8 cellular contexts compared by ENCODE assay signal in the genomic region with DNA sequence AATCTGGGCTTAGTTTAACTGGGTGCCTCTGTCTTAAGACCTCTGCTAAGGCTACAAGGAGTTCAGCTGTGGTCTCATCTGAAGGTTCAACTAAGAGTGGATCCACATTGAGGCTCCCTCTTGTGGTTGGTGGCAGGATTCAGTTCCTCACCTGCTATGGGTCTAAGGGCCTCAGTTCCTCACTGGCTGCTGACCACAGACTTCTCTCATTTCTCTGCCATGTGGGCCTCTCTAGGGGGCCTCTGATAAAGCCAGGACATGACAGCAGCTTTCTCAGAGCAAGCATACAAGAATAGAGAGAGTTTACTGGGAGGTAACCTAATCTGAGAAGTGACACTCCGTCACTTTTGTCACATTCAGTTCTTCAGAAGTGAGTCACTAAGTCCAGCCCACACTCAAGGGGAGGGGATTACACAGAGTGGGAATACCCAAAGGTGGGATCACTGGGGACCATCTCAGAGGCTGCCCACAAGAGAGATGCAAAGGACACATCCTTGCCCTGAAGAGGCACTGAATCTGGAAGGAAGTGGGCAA. TPM values are rescaled to one million over a fixed set of nuclear protein-coding genes. Genes with fewer than 3 reads are reported as not detected.
DNase-seq lines count a peak whose midpoint lies in the region; ATAC-seq and TF ChIP-seq lines count a peak whose summit lies in the region.

No MANE protein-coding gene starts in this region.

- H3K4me3 ChIP-seq in GM12865 (ENCODE audit: low read depth, low read length) (no peak overlapping the region), Panc1 (ENCODE audit: low read depth in 2 of 2, low read length in 2 of 2) (no peak overlapping the region)

- H3K4me1 ChIP-seq in Panc1 (ENCODE audit: control insufficient read depth, insufficient read depth, low read length) = no peaks in the 10 kb centered on the region

- H3K27me3 ChIP-seq in Panc1 (ENCODE audit: control insufficient read depth, insufficient read depth, low read length) = no peaks in the 10 kb centered on the region

- ATAC-seq in HG02938 (IDR thresholded peaks at IDR 0.05; ENCODE audit: unreplicated experiment) = peak; percentile 75
- ATAC-seq in Panc1 = peak; percentile 80
- ATAC-seq in effector memory CD8-positive, alpha-beta T cell (replicated peaks) = peak; percentile 39

- POLR2A ChIA-PET in Panc1 (lab: Charles Lee) = no interaction called here

- no peak overlapping the region for H3K27ac Mint-ChIP-seq in effector memory CD8-positive, alpha-beta T cell

- TF ChIP-seq CTCF in GM12865 (IDR thresholded peaks at IDR 0.05; ENCODE audit: insufficient read depth, low read depth, low read length, missing control alignments) = peak; percentile 45
- TF ChIP-seq CTCF in Panc1 (IDR thresholded peaks at IDR 0.05) = peak; percentile 79

- no peaks in the 10 kb centered on the region for H3K4me1 Mint-ChIP-seq in effector memory CD8-positive, alpha-beta T cell (ENCODE audit: low read depth in 2 of 2)

- H3K36me3 Mint-ChIP-seq in effector memory CD8-positive, alpha-beta T cell (ENCODE audit: insufficient read depth) = no peaks in the 10 kb centered on the region

- H3K27me3 Mint-ChIP-seq in effector memory CD8-positive, alpha-beta T cell = no peaks in the 10 kb centered on the region

- DNase-seq in ACHN (peak; percentile 57), GM12865 (ENCODE audit: low read depth) (peak; percentile 81), Panc1 (ENCODE audit: low read depth, low spot score) (no peak), activated gamma-delta T cell treated with Interleukin-2 at 50 U/mL for 16 hours (no peak), NCI-H82 treated with DMSO at 0.1 percent for 48 hours (lab: John Stamatoyannopoulos, UW; ENCODE audit: unreplicated experiment) (no peak)
- no peak for DNase-seq in effector memory CD8-positive, alpha-beta T cell
- DNase-seq in stimulated activated CD4-positive, alpha-beta T cell treated with anti-CD3 and anti-CD28 coated beads, Interleukin-4, amount 100 ng/mL, for 24 hours = peak; percentile 35

- H3K9me3 Mint-ChIP-seq in effector memory CD8-positive, alpha-beta T cell = no peaks in the 10 kb centered on the region

- no peak overlapping the region for H3K27ac ChIP-seq in Panc1 (ENCODE audit: low read length)

- no peaks in the 10 kb centered on the region for H3K9me3 ChIP-seq in Panc1 (ENCODE audit: control insufficient read depth, insufficient read depth, low read depth, low read length)

- intact Hi-C loops in Panc1 (cut with micrococcal nuclease; ENCODE audit: unreplicated experiment) = loop anchor here (5.0 kb wide), 1 partner anchor 88 kb away; no protein-coding TSS in a partner anchor

- CTCF ChIA-PET in Panc1 (lab: Charles Lee) = interaction anchor here (1.1 kb wide), 1 partner anchor 83 kb away, joined by 3 read pairs; no protein-coding TSS in a partner anchor

- no peak overlapping the region for H3K4me3 Mint-ChIP-seq in effector memory CD8-positive, alpha-beta T cell

- in situ Hi-C loops in ACHN (cut with HindIII; ENCODE audit: low pct_ligation_motif_present, low pct_unique_long_range_greater_than_20kb, low sequenced_read_pairs) (no loop called here), Panc1 (cut with HindIII; ENCODE audit: low pct_unique_long_range_greater_than_20kb, low sequenced_read_pairs) (no loop called here)

- no peaks in the 10 kb centered on the region for H3K36me3 ChIP-seq in Panc1 (ENCODE audit: control insufficient read depth, insufficient read depth, low read length)

- BruUV-seq in Panc1 (replicated peaks; lab: Mats Ljungman, UMichigan) = no TSS peak

RNA-seq across cellular contexts. Expression of a gene that starts 19.2 kb away (rescaled TPM):
- total RNA-seq in Panc1 (2021; ENCODE audit: unreplicated experiment) = 0.77 TPM
- polyA plus RNA-seq in Panc1 (2012; ENCODE audit: insufficient read length) = 0.78 TPM

RNA-seq across cellular contexts. Expression of a gene that starts 33.8 kb away (rescaled TPM):
- total RNA-seq in Panc1 (2021; ENCODE audit: unreplicated experiment) = 31.8 TPM
- 23.6 TPM for polyA plus RNA-seq in Panc1 (2012; ENCODE audit: insufficient read length)

Comparison
In these comparisons a context has a peak if more than half of its experiments do, and no peak if none do; other contexts are left out.
1. DNase-seq: peak in ACHN (single experiment), GM12865 (single experiment) and stimulated activated CD4-positive, alpha-beta T cell treated with anti-CD3 and anti-CD28 coated beads, Interleukin-4, amount 100 ng/mL, for 24 hours (single experiment); none in Panc1 (single experiment), effector memory CD8-positive, alpha-beta T cell (0 of 3), activated gamma-delta T cell treated with Interleukin-2 at 50 U/mL for 16 hours (single experiment) and NCI-H82 treated with DMSO at 0.1 percent for 48 hours (single experiment).
2. Peak in every context shown above with its lines, with median percentiles within 50 percentile points of each other: ATAC-seq.